In the genomic region with DNA sequence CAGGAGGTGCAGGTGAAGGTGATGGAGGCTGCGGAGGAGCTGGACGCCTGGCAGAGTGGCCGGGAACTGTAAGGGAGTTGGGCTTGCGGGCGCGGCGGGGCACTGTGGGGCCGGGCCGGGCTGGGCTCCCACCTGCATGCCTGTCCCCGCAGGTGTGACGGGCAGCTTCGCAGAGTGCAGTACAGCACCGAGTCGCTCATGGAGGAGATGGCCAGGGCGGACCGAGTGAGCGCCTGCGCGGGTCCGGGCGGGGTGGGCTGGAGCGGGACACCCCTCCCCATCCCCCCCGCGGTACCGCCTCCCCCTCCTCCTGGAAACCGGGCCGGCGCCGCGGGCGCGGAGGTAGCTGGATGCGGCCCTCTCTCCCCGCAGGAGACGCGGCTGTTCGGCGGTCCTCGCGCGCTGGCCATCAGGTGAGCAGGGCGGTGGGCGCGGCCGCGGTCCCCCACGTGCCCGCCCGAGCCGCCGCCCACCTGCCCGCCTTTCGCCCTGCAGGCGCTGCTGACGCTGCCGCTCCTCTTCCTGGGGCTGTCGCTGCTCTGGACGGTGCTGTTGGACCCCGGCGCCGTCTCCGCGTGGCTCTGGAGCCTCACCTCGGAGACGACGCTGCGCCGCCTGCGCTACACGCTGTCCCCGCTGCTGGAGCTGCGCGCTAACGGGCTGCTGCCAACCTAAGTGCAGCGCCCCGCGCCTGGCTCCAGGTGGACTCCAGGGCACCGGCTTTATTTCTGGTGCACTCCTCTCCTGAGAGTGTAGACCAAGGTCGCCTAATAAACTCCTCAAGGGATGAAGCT, we compare ENCODE assay signal across 8 cellular contexts.
DNase-seq lines count a peak whose midpoint lies in the region; ATAC-seq, FAIRE-seq and TF ChIP-seq lines count a peak whose summit lies in the region.
"Not testable (repeated sequence)": the region's sequence is repeated elsewhere in the genome, so short reads cannot be mapped to it uniquely, and the experiment has no call there.

No MANE protein-coding gene starts in this region.

- not testable (repeated sequence) for H3K27ac ChIP-seq in OCI-LY1 (ENCODE audit: low read depth, low read length, poor library complexity, severe bottlenecking); iPS-18a (ENCODE audit: low read length); ovary
- peak overlapping the region; percentile 28 to 91 (median 85) for H3K27ac ChIP-seq in transverse colon

- TF ChIP-seq EP300 in ovary (IDR thresholded peaks at IDR 0.05); transverse colon (IDR thresholded peaks at IDR 0.05; ENCODE audit: low read depth): not testable (repeated sequence)

- in situ Hi-C loops in transverse colon (cut with MboI; ENCODE audit: low pct_ligation_motif_present in 1 of 4, low pct_unique_long_range_greater_than_20kb in 1 of 4, low sequenced_read_pairs in 3 of 4): loop anchor here in 1 of 4 donors (25.0 kb wide), 1 partner anchor 117 kb away; no protein-coding TSS in a partner anchor

- WGBS in ovary, 3 donors: 1 to 3% (median 1%) methylated on average over 35 to 55 of the region's 79 CpGs
- WGBS in transverse colon (ENCODE audit: low coverage in 1 of 2), 2 donors: 1% methylated on average over 40 of the region's 79 CpGs; no CpG with 5 or more reads in 1 of the 2 donors

- not testable (repeated sequence) for TF ChIP-seq POLR2A in ovary (IDR thresholded peaks at IDR 0.05); transverse colon (IDR thresholded peaks at IDR 0.05)

- POLR2A ChIA-PET in GM10248 (lab: Yijun Ruan, JAX); activated CD8-positive, alpha-beta T cell treated with anti-CD3 and anti-CD28 coated beads, Interleukin-2, amount 10 ng/mL, durations not matched to agents 7 days and 5 days (lab: Charles Lee): not testable (repeated sequence)

- H3K9ac ChIP-seq in OCI-LY1 (ENCODE audit: low read length); iPS-18a (ENCODE audit: low read length): not testable (repeated sequence)

- H3K4me1 ChIP-seq in OCI-LY1 (ENCODE audit: insufficient read depth, low read length, severe bottlenecking) (peaks cover 12% of the 10 kb centered on the region), transverse colon (peaks cover 5 to 14% (median 10%) of the 10 kb centered on the region in 4 donors)
- H3K4me1 ChIP-seq in iPS-18a (ENCODE audit: control insufficient read depth, low read depth, low read length); ovary (ENCODE audit: insufficient read depth): not testable (repeated sequence)

- H3K9me3 Mint-ChIP-seq in activated CD8-positive, alpha-beta T cell treated with anti-CD3 and anti-CD28 coated beads, Interleukin-2, amount 10 ng/mL, durations not matched to agents 7 days and 5 days (ENCODE audit: insufficient read depth): not testable (repeated sequence)

- H3K27ac Mint-ChIP-seq in activated CD8-positive, alpha-beta T cell treated with anti-CD3 and anti-CD28 coated beads, Interleukin-2, amount 10 ng/mL, durations not matched to agents 7 days and 5 days: not testable (repeated sequence)

- not testable (repeated sequence) for H3K36me3 ChIP-seq in OCI-LY1 (ENCODE audit: insufficient read depth, low read length); bronchial epithelial cell (ENCODE audit: control insufficient read depth, insufficient read depth, low read length); iPS-18a (ENCODE audit: control insufficient read depth, low read depth, low read length); ovary; transverse colon

- H3K4me2 ChIP-seq in OCI-LY1 (ENCODE audit: low read length): peak overlapping the region; percentile 50; the same call in 1 of the 2 replicates

- not testable (repeated sequence) for H4K20me1 ChIP-seq in OCI-LY1 (ENCODE audit: insufficient read depth, low read length)

- H3K27me3 Mint-ChIP-seq in activated CD8-positive, alpha-beta T cell treated with anti-CD3 and anti-CD28 coated beads, Interleukin-2, amount 10 ng/mL, durations not matched to agents 7 days and 5 days (ENCODE audit: low read depth): peaks cover 10% of the 10 kb centered on the region

- H3K4me3 ChIP-seq in OCI-LY1 (ENCODE audit: low read depth, low read length, poor library complexity, severe bottlenecking) (peak overlapping the region; percentile 45), bronchial epithelial cell (ENCODE audit: low read depth, low read length) (peak overlapping the region; percentile 37), iPS-18a (ENCODE audit: low read length) (peak overlapping the region; percentile 17), ovary (peak overlapping the region; percentile 6), transverse colon (peak overlapping the region in 3 of 4 donors; percentile 45 to 58 (median 46))

- peak overlapping the region; percentile 50 for H3K4me3 Mint-ChIP-seq in activated CD8-positive, alpha-beta T cell treated with anti-CD3 and anti-CD28 coated beads, Interleukin-2, amount 10 ng/mL, durations not matched to agents 7 days and 5 days

- H2AFZ ChIP-seq in OCI-LY1 (ENCODE audit: low read length): not testable (repeated sequence)

- CTCF ChIA-PET in GM10248 (lab: Yijun Ruan, JAX): interaction anchor here (0.7 to 1.6 kb wide), 4 partner anchors 39 to 97 kb away, joined by 3 to 4 read pairs (median 3); no protein-coding TSS in a partner anchor
- CTCF ChIA-PET in activated CD8-positive, alpha-beta T cell treated with anti-CD3 and anti-CD28 coated beads, Interleukin-2, amount 10 ng/mL, durations not matched to agents 7 days and 5 days (lab: Charles Lee): interaction anchor here (0.8 to 0.9 kb wide), 2 partner anchors 80 to 134 kb away, joined by 3 to 4 read pairs; no protein-coding TSS in a partner anchor

- intact Hi-C loops in ovary (cut with DNase I): loop anchor here in 1 of 4 donors (10.0 kb wide), 1 partner anchor 209 kb away; a partner anchor contains a TSS
- intact Hi-C loops in transverse colon (cut with DNase I; ENCODE audit: low total_unique reads): not testable (repeated sequence)

- H3K79me2 ChIP-seq in OCI-LY1 (ENCODE audit: insufficient read depth, low read length): not testable (repeated sequence)

- ATAC-seq in HG03159 (IDR thresholded peaks at IDR 0.05; ENCODE audit: unreplicated experiment): peak; percentile 2
- not testable (repeated sequence) for ATAC-seq in activated CD8-positive, alpha-beta T cell treated with anti-CD3 and anti-CD28 coated beads, Interleukin-2, amount 10 ng/mL, durations not matched to agents 7 days and 5 days

- not testable (repeated sequence) for FAIRE-seq in bronchial epithelial cell (lab: Jason Lieb, UNC)

- H3K4me1 Mint-ChIP-seq in activated CD8-positive, alpha-beta T cell treated with anti-CD3 and anti-CD28 coated beads, Interleukin-2, amount 10 ng/mL, durations not matched to agents 7 days and 5 days (ENCODE audit: low read depth): peaks cover 14% of the 10 kb centered on the region

- H3F3A ChIP-seq in OCI-LY1 (ENCODE audit: insufficient read depth, low read length): not testable (repeated sequence)

- DNase-seq in GM10248 (ENCODE audit: extremely low spot score) (peak; percentile 7), ovary (peak in 4 of 5 donors; percentile 26 to 59 (median 48)), transverse colon (peak; percentile 26)
- not testable (repeated sequence) for DNase-seq in activated CD8-positive, alpha-beta T cell treated with anti-CD3 and anti-CD28 coated beads, Interleukin-2, amount 10 ng/mL, durations not matched to agents 7 days and 5 days; bronchial epithelial cell (ENCODE audit: low read depth)

- not testable (repeated sequence) for H3K36me3 Mint-ChIP-seq in activated CD8-positive, alpha-beta T cell treated with anti-CD3 and anti-CD28 coated beads, Interleukin-2, amount 10 ng/mL, durations not matched to agents 7 days and 5 days (ENCODE audit: low read depth)

- H3K9me3 ChIP-seq in OCI-LY1 (ENCODE audit: low read length); iPS-18a (ENCODE audit: control insufficient read depth, low read depth, low read length); ovary; transverse colon: not testable (repeated sequence)

- TF ChIP-seq CTCF in GM10248 (IDR thresholded peaks at IDR 0.05; ENCODE audit: control extremely low read depth, extremely low read depth, low read depth, missing control alignments); OCI-LY1 (IDR thresholded peaks at IDR 0.05; ENCODE audit: low read length); ovary (IDR thresholded peaks at IDR 0.05): not testable (repeated sequence)
- TF ChIP-seq CTCF in bronchial epithelial cell (IDR thresholded peaks at IDR 0.05; ENCODE audit: insufficient read depth, low read length, severe bottlenecking) (peak; percentile 10), transverse colon (IDR thresholded peaks at IDR 0.05) (peak in 3 of 5 experiments; percentile 12 to 41 (median 40))

- H3K9me2 ChIP-seq in OCI-LY1 (ENCODE audit: low read depth, low read length): not testable (repeated sequence)

- not testable (repeated sequence) for H3K27me3 ChIP-seq in OCI-LY1 (ENCODE audit: insufficient read depth, low read length); bronchial epithelial cell (ENCODE audit: control insufficient read depth, insufficient read depth, low read length); ovary; transverse colon
- peaks cover 15% of the 10 kb centered on the region for H3K27me3 ChIP-seq in iPS-18a (ENCODE audit: control insufficient read depth, insufficient read depth, low read length)
